ENCODE assay signal across 8 cellular contexts in the genomic region with DNA sequence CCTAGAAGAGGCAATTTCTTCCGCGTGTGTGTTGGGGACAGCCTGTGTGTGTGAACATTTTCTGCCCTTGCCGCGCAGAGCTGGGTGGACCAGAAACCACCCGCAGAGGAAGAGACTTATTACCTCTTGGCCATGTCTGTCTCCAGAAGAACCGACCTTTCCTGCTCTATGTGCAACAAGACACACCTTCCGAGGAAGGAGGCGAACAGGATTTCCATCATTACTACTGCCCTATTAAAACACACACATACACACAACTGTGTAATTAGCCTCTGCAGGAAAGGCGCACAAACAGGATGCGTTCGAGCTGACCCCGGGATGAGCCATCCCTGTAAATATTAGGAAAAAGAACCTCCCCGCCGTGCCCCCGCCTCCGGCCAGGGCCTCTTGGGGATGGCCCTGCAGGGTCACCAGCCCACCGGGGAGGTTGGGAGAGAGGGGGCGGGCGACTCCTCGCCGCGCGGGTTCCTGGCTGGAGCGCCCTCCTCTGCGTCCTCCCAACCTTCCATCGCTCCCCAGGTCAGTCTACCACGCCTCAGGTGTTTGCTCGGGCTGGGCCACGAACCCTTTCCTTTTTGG. TPM values are rescaled to one million over a fixed set of nuclear protein-coding genes. Genes with fewer than 3 reads are reported as not detected.
DNase-seq lines count a peak whose midpoint lies in the region; ATAC-seq lines count a peak whose summit lies in the region.

No MANE protein-coding gene starts in this region.

- no peaks in the 10 kb centered on the region for H4K20me1 ChIP-seq in BLaER1 treated with 17β-estradiol and CSF1 and Interleukin-3, amounts not matched to agents 10 nM and 100 nM
- H4K20me1 ChIP-seq in Karpas-422 (ENCODE audit: insufficient read depth, low read depth, low read length), result no peaks in the 10 kb centered on the region

- H3K36me3 Mint-ChIP-seq in naive B cell, result no peaks in the 10 kb centered on the region

- H3K27me3 ChIP-seq in BLaER1 treated with 17β-estradiol and CSF1 and Interleukin-3, amounts not matched to agents 10 nM and 100 nM, result peaks cover 0 to 29% (median 12%) of the 10 kb centered on the region in 11 experiments; a peak in 14 of 22 replicates
- peaks cover 6% of the 10 kb centered on the region; the same call in 1 of the 2 replicates for H3K27me3 ChIP-seq in Karpas-422 (ENCODE audit: low read length)
- H3K27me3 ChIP-seq in effector memory CD4-positive, alpha-beta T cell (replicated peaks; ENCODE audit: control insufficient read depth, insufficient read depth, low read length, poor library complexity, severe bottlenecking), result no peaks in the 10 kb centered on the region

- peaks cover 8 to 17% (median 9%) of the 10 kb centered on the region in 11 experiments; a peak in 17 of 22 replicates for H3K9me3 ChIP-seq in BLaER1 treated with 17β-estradiol and CSF1 and Interleukin-3, amounts not matched to agents 10 nM and 100 nM (replicated peaks in 1 of 11)
- no peaks in the 10 kb centered on the region for H3K9me3 ChIP-seq in Karpas-422 (ENCODE audit: low read length)
- H3K9me3 ChIP-seq in effector memory CD4-positive, alpha-beta T cell (ENCODE audit: control insufficient read depth, low read length), result no peaks in the 10 kb centered on the region

- H3K4me1 ChIP-seq in BLaER1 treated with 17β-estradiol and CSF1 and Interleukin-3, amounts not matched to agents 10 nM and 100 nM, result peaks cover 0 to 34% (median 23%) of the 10 kb centered on the region in 10 experiments; a peak in 17 of 20 replicates
- peaks cover 20% of the 10 kb centered on the region for H3K4me1 ChIP-seq in Karpas-422 (ENCODE audit: low read length)
- H3K4me1 ChIP-seq in effector memory CD4-positive, alpha-beta T cell (ENCODE audit: control insufficient read depth, insufficient read depth, low read length, poor library complexity, severe bottlenecking), result peaks cover 5% of the 10 kb centered on the region

- ATAC-seq in naive B cell (ENCODE audit: low read depth in 2 of 2), result no peak
- ATAC-seq in GM21360 (IDR thresholded peaks at IDR 0.05; ENCODE audit: unreplicated experiment), result no peak
- no peak for ATAC-seq in GM18502 (IDR thresholded peaks at IDR 0.05; ENCODE audit: poor library complexity, unreplicated experiment)

- no peak overlapping the region for H3K27ac Mint-ChIP-seq in naive B cell

- H3K4me1 Mint-ChIP-seq in naive B cell, result peaks cover 12 to 13% (median 13%) of the 10 kb centered on the region in 3 donors

- peak overlapping the region; percentile 87 to 99 (median 96) for H3K4me2 ChIP-seq in BLaER1 treated with 17β-estradiol and CSF1 and Interleukin-3, amounts not matched to agents 10 nM and 100 nM
- peak overlapping the region; percentile 98 for H3K4me2 ChIP-seq in Karpas-422 (ENCODE audit: low read depth, low read length, poor library complexity, severe bottlenecking)

- DNase-seq in Karpas-422 (no peak), naive B cell (no peak), KBM-7 (no peak), NCI-H1105 (lab: John Stamatoyannopoulos, UW) (no peak)
- DNase-seq in effector memory CD4-positive, alpha-beta T cell, result no peak

- H3K4me3 ChIP-seq in BLaER1 treated with 17β-estradiol and CSF1 and Interleukin-3, amounts not matched to agents 10 nM and 100 nM, result peak overlapping the region; percentile 74 to 97 (median 86)
- peak overlapping the region; percentile 78 for H3K4me3 ChIP-seq in Karpas-422 (ENCODE audit: low read length)
- peak overlapping the region; percentile 95 for H3K4me3 ChIP-seq in effector memory CD4-positive, alpha-beta T cell (ENCODE audit: insufficient read depth, low read depth, low read length, poor library complexity, severe bottlenecking)

- peak overlapping the region; percentile 49 to 87 (median 80); a peak in 21 of 22 replicates for H3K27ac ChIP-seq in BLaER1 treated with 17β-estradiol and CSF1 and Interleukin-3, amounts not matched to agents 10 nM and 100 nM
- H3K27ac ChIP-seq in Karpas-422 (ENCODE audit: low read length), result no peak overlapping the region
- H3K27ac ChIP-seq in effector memory CD4-positive, alpha-beta T cell (ENCODE audit: insufficient read depth, low read length, poor library complexity, severe bottlenecking), result peak overlapping the region; percentile 90

- H3K27me3 Mint-ChIP-seq in naive B cell, result peaks cover 8 to 23% (median 11%) of the 10 kb centered on the region in 3 donors

- peak overlapping the region; percentile 22 to 88 (median 80) for H3K4me3 Mint-ChIP-seq in naive B cell

- no peaks in the 10 kb centered on the region for H3K79me2 ChIP-seq in Karpas-422 (ENCODE audit: low read length)

- H3K9me2 ChIP-seq in Karpas-422 (replicated peaks; ENCODE audit: insufficient read depth, low read length), result no peaks in the 10 kb centered on the region

- peaks cover 0 to 9% (median 0%) of the 10 kb centered on the region in 11 experiments; a peak in 3 of 22 replicates for H3K36me3 ChIP-seq in BLaER1 treated with 17β-estradiol and CSF1 and Interleukin-3, amounts not matched to agents 10 nM and 100 nM
- H3K36me3 ChIP-seq in Karpas-422 (ENCODE audit: insufficient read depth, low read length), result no peaks in the 10 kb centered on the region
- H3K36me3 ChIP-seq in effector memory CD4-positive, alpha-beta T cell (ENCODE audit: control insufficient read depth, insufficient read depth, low read length), result no peaks in the 10 kb centered on the region

- H2AFZ ChIP-seq in Karpas-422 (ENCODE audit: low read length), result peak overlapping the region; percentile 99

- peak overlapping the region; percentile 75 to 89 (median 83) for H3K9ac ChIP-seq in BLaER1 treated with 17β-estradiol and CSF1 and Interleukin-3, amounts not matched to agents 10 nM and 100 nM
- peak overlapping the region; percentile 74 for H3K9ac ChIP-seq in Karpas-422 (ENCODE audit: low read length)

- peaks cover 0 to 11% (median 0%) of the 10 kb centered on the region in 7 donors for H3K9me3 Mint-ChIP-seq in naive B cell

- in situ Hi-C loops in KBM-7 (cut with MboI; ENCODE audit: low pct_unique_long_range_greater_than_20kb, low sequenced_read_pairs), result no loop called here

RNA-seq across cellular contexts. Expression of a gene that starts 0.5 kb away (rescaled TPM):
- 3.4 and 7.0 TPM in 2 replicates for total RNA-seq in Karpas-422 (2014; rRNA removed; shearing (Covaris generic); ENCODE audit: low replicate concordance)
- 1 to 10 TPM in 5 of 6 donors, under 1 TPM in 1; 0.59 to 2.8 (median 2.1) TPM for polyA plus RNA-seq in naive B cell (ENCODE audit: low read depth in 6 of 6)

RNA-seq across cellular contexts. Expression of a gene that starts 39.8 kb away (rescaled TPM):
- not detected in 2 replicates for total RNA-seq in Karpas-422 (2014; rRNA removed; shearing (Covaris generic); ENCODE audit: low replicate concordance)
- under 1 TPM in 1 of 6 donors, not detected in 5; 0.07 TPM for polyA plus RNA-seq in naive B cell (ENCODE audit: low read depth in 6 of 6)
